Comparison of ENCODE assay signal across 5 cellular contexts in genomic region chr13:52005841-52006240, GRCh38. TPM values are rescaled to one million over a fixed set of nuclear protein-coding genes. Genes with fewer than 3 reads are reported as not detected.
DNase-seq lines count a peak whose midpoint lies in the region; TF ChIP-seq lines count a peak whose summit lies in the region.
"Not testable (repeated sequence)": the region's sequence is repeated elsewhere in the genome, so short reads cannot be mapped to it uniquely, and the experiment has no call there.

No MANE protein-coding gene starts in this region.

- H3K27me3 Mint-ChIP-seq in type B pancreatic cell, result peaks cover 11% of the 10 kb centered on the region

- not testable (repeated sequence) for H3K27ac ChIP-seq in duodenal mucosa (ENCODE audit: low read depth, low read length); trophoblast cell (ENCODE audit: low read depth, low read length)
- peak overlapping the region; percentile 69 for H3K27ac ChIP-seq in hepatocyte

- H2AFZ ChIP-seq in hepatocyte; trophoblast cell (ENCODE audit: insufficient read depth, low read length, poor library complexity): not testable (repeated sequence)

- not testable (repeated sequence) for H3K14ac ChIP-seq in trophoblast cell (ENCODE audit: low read length)

- 77% methylated on average over 10 of the region's 10 CpGs for WGBS in hepatocyte (ENCODE audit: low lambda C conversion rate, missing lambda C conversion rate)
- WGBS in trophoblast cell (ENCODE audit: extremely low coverage, insufficient coverage, insufficient read length), result no CpG with 5 or more reads among the region's 10 CpGs

- H3K4me1 ChIP-seq in duodenal mucosa (ENCODE audit: control insufficient read depth in 1 of 2, insufficient read depth in 2 of 2, low read length in 2 of 2), result peaks cover 29 to 30% of the 10 kb centered on the region in 2 donors
- peaks cover 31% of the 10 kb centered on the region for H3K4me1 ChIP-seq in hepatocyte (ENCODE audit: insufficient read depth)
- not testable (repeated sequence) for H3K4me1 ChIP-seq in trophoblast cell (ENCODE audit: control insufficient read depth in 1 of 2, insufficient read depth in 2 of 2, low read length in 2 of 2)

- TF ChIP-seq CTCF in hepatocyte (IDR thresholded peaks at IDR 0.05; ENCODE audit: poor library complexity); type B pancreatic cell (conservative IDR thresholded peaks at IDR 0.05): not testable (repeated sequence)

- peaks cover 92% of the 10 kb centered on the region for H3K79me2 ChIP-seq in hepatocyte
- H3K79me2 ChIP-seq in trophoblast cell (ENCODE audit: control insufficient read depth, insufficient read depth, low read length, poor library complexity), result not testable (repeated sequence)

- H4K20me1 ChIP-seq in hepatocyte (ENCODE audit: insufficient read depth, poor library complexity, severe bottlenecking), result not testable (repeated sequence)

- H3K36me3 Mint-ChIP-seq in type B pancreatic cell, result not testable (repeated sequence)

- not testable (repeated sequence) for H4K12ac ChIP-seq in trophoblast cell (ENCODE audit: low read depth, low read length)

- not testable (repeated sequence) for H3K9me3 Mint-ChIP-seq in type B pancreatic cell

- H3K36me3 ChIP-seq in duodenal mucosa (ENCODE audit: control insufficient read depth in 1 of 2, insufficient read depth in 2 of 2, low read length in 2 of 2); hepatocyte (replicated peaks; ENCODE audit: insufficient read depth, low read depth); trophoblast cell (ENCODE audit: control insufficient read depth in 1 of 2, insufficient read depth in 2 of 2, low read length in 2 of 2): not testable (repeated sequence)

- peak overlapping the region; percentile 43 to 50 for H3K4me3 ChIP-seq in duodenal mucosa (ENCODE audit: low read depth in 1 of 2, low read length in 2 of 2)
- H3K4me3 ChIP-seq in hepatocyte; trophoblast cell (ENCODE audit: low read depth, low read length): not testable (repeated sequence)

- H2BK120ac ChIP-seq in trophoblast cell (ENCODE audit: insufficient read depth, low read length, poor library complexity), result not testable (repeated sequence)

- H3K4me2 ChIP-seq in hepatocyte, result peak overlapping the region; percentile 70
- H3K4me2 ChIP-seq in trophoblast cell (ENCODE audit: low read length), result not testable (repeated sequence)

- H3K18ac ChIP-seq in trophoblast cell (ENCODE audit: low read length), result not testable (repeated sequence)

- H3K4me3 Mint-ChIP-seq in type B pancreatic cell, result not testable (repeated sequence)

- not testable (repeated sequence) for H2BK5ac ChIP-seq in trophoblast cell (ENCODE audit: low read depth, low read length, poor library complexity)

- not testable (repeated sequence) for H4K91ac ChIP-seq in trophoblast cell (ENCODE audit: low read depth, low read length)

- H2BK12ac ChIP-seq in trophoblast cell (ENCODE audit: low read length), result not testable (repeated sequence)

- not testable (repeated sequence) for H2AK5ac ChIP-seq in trophoblast cell (ENCODE audit: low read length)

- H3K27ac Mint-ChIP-seq in type B pancreatic cell, result peak overlapping the region; percentile 24

- not testable (repeated sequence) for H3K9me2 ChIP-seq in hepatocyte (replicated peaks; ENCODE audit: insufficient read depth)

- DNase-seq in hepatocyte (ENCODE audit: low spot score); type B pancreatic cell (ENCODE audit: extremely low spot score, unreplicated experiment): not testable (repeated sequence)
- DNase-seq in trophoblast cell (peak; percentile 58 to 60), renal cortical epithelial cell (ENCODE audit: low read depth) (peak; percentile 41)

- H3K27me3 ChIP-seq in duodenal mucosa (ENCODE audit: control insufficient read depth in 1 of 2, insufficient read depth in 2 of 2, low read length in 2 of 2); hepatocyte; trophoblast cell (ENCODE audit: insufficient read depth, low read length): not testable (repeated sequence)

- not testable (repeated sequence) for H3K9ac ChIP-seq in duodenal mucosa (ENCODE audit: low read depth in 1 of 2, low read length in 2 of 2); trophoblast cell (ENCODE audit: low read length)

- not testable (repeated sequence) for H3K9me3 ChIP-seq in duodenal mucosa (ENCODE audit: control insufficient read depth in 1 of 2, low read length in 2 of 2); hepatocyte (ENCODE audit: low read depth); trophoblast cell (ENCODE audit: insufficient read depth, low read depth, low read length)

- peaks cover 23% of the 10 kb centered on the region for H3K4me1 Mint-ChIP-seq in type B pancreatic cell (ENCODE audit: unreplicated experiment)

- H3K79me1 ChIP-seq in trophoblast cell (ENCODE audit: low read length), result not testable (repeated sequence)

- not testable (repeated sequence) for H3K4ac ChIP-seq in trophoblast cell (ENCODE audit: low read depth, low read length)

- not testable (repeated sequence) for H3K23ac ChIP-seq in trophoblast cell (ENCODE audit: low read length)

- not testable (repeated sequence) for H4K8ac ChIP-seq in trophoblast cell (ENCODE audit: low read depth, low read length)

RNA-seq across cellular contexts. Expression of gene ATP7B, which starts 5.4 kb away (rescaled TPM):
- total RNA-seq in hepatocyte, result 51.2 and 70.0 TPM in 2 replicates
- polyA plus RNA-seq in hepatocyte, result 47.3 and 56.8 TPM in 2 replicates
- 10.4 and 10.5 TPM in 2 replicates for polyA plus RNA-seq in trophoblast cell (2013)
- total RNA-seq in renal cortical epithelial cell, result 3.5 and 15.9 TPM in 2 replicates
- 24.0 and 27.7 TPM in 2 replicates for total RNA-seq in type B pancreatic cell (ENCODE audit: low replicate concordance)

RNA-seq across cellular contexts. Expression of gene ALG11, which starts 6.4 kb away (rescaled TPM):
- total RNA-seq in hepatocyte (50.0 and 54.1 TPM in 2 replicates), renal cortical epithelial cell (23.8 and 41.3 TPM in 2 replicates), type B pancreatic cell (ENCODE audit: low replicate concordance) (40.9 and 45.5 TPM in 2 replicates)
- 26.0 and 33.9 TPM in 2 replicates for polyA plus RNA-seq in hepatocyte
- polyA plus RNA-seq in trophoblast cell (2013), result 14.5 and 15.6 TPM in 2 replicates

RNA-seq across cellular contexts. Expression of gene UTP14C, which starts 18.6 kb away (rescaled TPM):
- 24.7 and 30.1 TPM in 2 replicates for total RNA-seq in hepatocyte
- 9.9 and 10.0 TPM in 2 replicates for polyA plus RNA-seq in hepatocyte
- 10.5 and 10.7 TPM in 2 replicates for polyA plus RNA-seq in trophoblast cell (2013)
- total RNA-seq in renal cortical epithelial cell, result 12.7 and 35.0 TPM in 2 replicates
- total RNA-seq in type B pancreatic cell (ENCODE audit: low replicate concordance), result 15.5 and 18.7 TPM in 2 replicates
